In the genomic region with DNA sequence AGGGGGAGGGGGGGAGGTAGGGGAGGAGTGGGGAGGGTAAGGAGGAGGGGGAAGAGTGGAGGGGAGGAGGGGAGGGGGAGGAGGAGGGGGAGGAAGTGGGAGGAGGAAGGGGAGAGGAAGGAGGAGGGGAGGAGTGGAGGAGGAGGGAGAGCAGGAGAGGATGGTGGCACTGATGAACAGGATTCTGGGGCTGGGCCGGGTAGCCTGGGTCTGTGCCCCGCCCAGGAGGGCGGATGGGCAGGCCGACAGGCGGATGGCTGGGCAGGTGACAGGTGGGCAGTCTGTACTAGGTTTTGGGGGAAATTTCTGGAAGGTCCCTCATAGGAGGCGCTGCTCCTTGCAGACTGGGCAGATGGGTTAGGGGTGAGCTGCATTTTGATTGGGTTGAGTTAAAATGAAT, we compare ENCODE assay signal across 21 cellular contexts.
DNase-seq lines count a peak whose midpoint lies in the region; ATAC-seq, FAIRE-seq and TF ChIP-seq lines count a peak whose summit lies in the region.
"Had no signal": no experiment of that assay in that cellular context is flagged by ENCODE, and none has a peak within 500 bp of the region (broad histone marks: within the 10 kb centered on the region; RNA-seq: fewer than 3 reads in every experiment).

No MANE protein-coding gene starts in this region.

- RAD21 ChIA-PET in HCT116 (lab: Charles Lee; ENCODE audit: low non-redundant PET in 1 of 2, low total read pairs in 2 of 2, uncharacterized antibody in 2 of 2, unreplicated experiment in 2 of 2), result no interaction called here

- no TSS peak for BruUV-seq in HCT116 (replicated peaks; lab: Mats Ljungman, UMichigan)

- CTCF ChIA-PET in HCT116 (lab: Charles Lee), result no interaction called here

- H3K36me3 ChIP-seq in BLaER1 treated with 17β-estradiol and CSF1 and Interleukin-3, amounts not matched to agents 10 nM and 100 nM, result peaks cover 0 to 3% (median 0%) of the 10 kb centered on the region in 11 experiments; a peak in 1 of 22 replicates
- H3K36me3 ChIP-seq in HCT116 (ENCODE audit: control insufficient read depth in 1 of 2, insufficient read depth in 2 of 2, low read length in 2 of 2) (no peaks in the 10 kb centered on the region), kidney (ENCODE audit: control insufficient read depth in 1 of 2, insufficient read depth in 2 of 2, low read length in 2 of 2) (no peaks in the 10 kb centered on the region), spleen (no peaks in the 10 kb centered on the region)
- H3K36me3 ChIP-seq: HAP-1 had no signal

- no peaks in the 10 kb centered on the region for H3K9me2 ChIP-seq in HCT116 (ENCODE audit: insufficient read depth)

- POLR2A ChIA-PET in HCT116 (lab: Charles Lee), result no interaction called here

- 0 out of 2 replicates have a peak, but pooled peaks have one; percentile 31 for ATAC-seq in HCT116
- ATAC-seq: A549 had no signal

- FAIRE-seq in kidney (lab: Jason Lieb, UNC), result no peak
- FAIRE-seq: A549, G401.6, GM12891, HepG2, HTR-8/SVneo had no signal

- peaks cover 17 to 23% (median 20%) of the 10 kb centered on the region in 11 experiments for H3K9me3 ChIP-seq in BLaER1 treated with 17β-estradiol and CSF1 and Interleukin-3, amounts not matched to agents 10 nM and 100 nM (replicated peaks in 1 of 11)
- no peaks in the 10 kb centered on the region for H3K9me3 ChIP-seq in HCT116 (ENCODE audit: control insufficient read depth in 1 of 2, insufficient read depth in 1 of 2, low read depth in 1 of 2, low read length in 2 of 2)
- H3K9me3 ChIP-seq in kidney (ENCODE audit: control insufficient read depth in 1 of 2, low read length in 2 of 2), result peaks cover 0 to 17% of the 10 kb centered on the region in 2 donors
- peaks cover 0 to 23% (median 20%) of the 10 kb centered on the region in 8 donors for H3K9me3 ChIP-seq in spleen
- H3K9me3 ChIP-seq: A549, HAP-1 had no signal

- DNase-seq in HCT116 (ENCODE audit: low read depth, low spot score) (no peak), kidney (peak; percentile 36), spleen (peak; percentile 46), substantia nigra (lab: John Stamatoyannopoulos, UW) (no peak), DMS 273 treated with DMSO at 0.1 percent for 48 hours (lab: John Stamatoyannopoulos, UW) (no peak), AML-193 (lab: John Stamatoyannopoulos, UW) (no peak)
- DNase-seq in activated naive CD4-positive, alpha-beta T cell (lab: John Stamatoyannopoulos, UW), result no peak
- DNase-seq: C1 segment of cervical spinal cord; CD4-positive, alpha-beta memory T cell; DMS153; DMS79 treated with DMSO at 0.1 percent for 48 hours; EL; GM23248; HFFc6 had no signal

- no peaks in the 10 kb centered on the region; a peak in 2 of 22 replicates for H4K20me1 ChIP-seq in BLaER1 treated with 17β-estradiol and CSF1 and Interleukin-3, amounts not matched to agents 10 nM and 100 nM
- no peaks in the 10 kb centered on the region for H4K20me1 ChIP-seq in HCT116 (ENCODE audit: insufficient read depth)

- no peak for TF ChIP-seq CTCF in HCT116 (IDR thresholded peaks at IDR 0.05 in 2 of 3, conservative IDR thresholded peaks at IDR 0.05 in 1 of 3; ENCODE audit: borderline replicate concordance in 1 of 3, insufficient read depth in 1 of 3, low read depth in 2 of 3, low read length in 2 of 3)
- TF ChIP-seq CTCF in kidney (IDR thresholded peaks at IDR 0.05; ENCODE audit: borderline replicate concordance, extremely low read depth, insufficient read depth), result no peak
- TF ChIP-seq CTCF in spleen (IDR thresholded peaks at IDR 0.05 in 8 of 11, conservative IDR thresholded peaks at IDR 0.05 in 3 of 11), result no peak

- H3K27ac ChIP-seq in BLaER1 treated with 17β-estradiol and CSF1 and Interleukin-3, amounts not matched to agents 10 nM and 100 nM, result no peak overlapping the region
- H3K27ac ChIP-seq in HCT116 (ENCODE audit: low read depth, low read length), result no peak overlapping the region
- H3K27ac ChIP-seq in kidney (ENCODE audit: low read depth in 2 of 2, low read length in 2 of 2), result no peak overlapping the region
- no peak overlapping the region for H3K27ac ChIP-seq in spleen
- H3K27ac ChIP-seq in substantia nigra (ENCODE audit: low read depth, low read length, poor library complexity, severe bottlenecking), result no peak overlapping the region
- H3K27ac ChIP-seq: A549, GM23248 had no signal

- H3K4me3 ChIP-seq in BLaER1 treated with 17β-estradiol and CSF1 and Interleukin-3, amounts not matched to agents 10 nM and 100 nM, result no peak overlapping the region
- H3K4me3 ChIP-seq in HCT116 (replicated peaks in 1 of 2; ENCODE audit: low read depth in 1 of 2, low read length in 2 of 2) (no peak overlapping the region), kidney (ENCODE audit: low read length in 2 of 2) (no peak overlapping the region), spleen (no peak overlapping the region)
- H3K4me3 ChIP-seq: A549, GM23248, HAP-1 had no signal

- H3K79me2 ChIP-seq in HCT116 (ENCODE audit: insufficient read depth, low read length), result no peaks in the 10 kb centered on the region

- H2AFZ ChIP-seq in HCT116 (ENCODE audit: low read depth, low read length, poor library complexity, severe bottlenecking), result no peak overlapping the region
- H2AFZ ChIP-seq: GM23248 had no signal

- WGBS in spleen, 5 donors, result 58 to 80% (median 74%) methylated on average over 6 of the region's 6 CpGs

- H3K9ac ChIP-seq in BLaER1 treated with 17β-estradiol and CSF1 and Interleukin-3, amounts not matched to agents 10 nM and 100 nM, result no peak overlapping the region
- no peak overlapping the region for H3K9ac ChIP-seq in HCT116 (ENCODE audit: low read length)
- no peak overlapping the region for H3K9ac ChIP-seq in kidney (ENCODE audit: low read length in 2 of 2)
- H3K9ac ChIP-seq: GM23248 had no signal

- peaks cover 0 to 14% (median 9%) of the 10 kb centered on the region in 11 experiments; a peak in 8 of 22 replicates for H3K27me3 ChIP-seq in BLaER1 treated with 17β-estradiol and CSF1 and Interleukin-3, amounts not matched to agents 10 nM and 100 nM
- H3K27me3 ChIP-seq in HCT116 (ENCODE audit: insufficient read depth, low read length) (peaks cover 33% of the 10 kb centered on the region), spleen (replicated peaks in 1 of 7) (peaks cover 0 to 75% (median 20%) of the 10 kb centered on the region in 7 donors)

- TF ChIP-seq RAD21 in HCT116 (IDR thresholded peaks at IDR 0.05; ENCODE audit: low read depth), result no peak

- peaks cover 23 to 62% (median 57%) of the 10 kb centered on the region in 10 experiments for H3K4me1 ChIP-seq in BLaER1 treated with 17β-estradiol and CSF1 and Interleukin-3, amounts not matched to agents 10 nM and 100 nM
- H3K4me1 ChIP-seq in HCT116 (ENCODE audit: control insufficient read depth in 1 of 2, insufficient read depth in 2 of 2, low read length in 2 of 2), result no peaks in the 10 kb centered on the region
- H3K4me1 ChIP-seq in kidney (ENCODE audit: control insufficient read depth in 1 of 2, insufficient read depth in 1 of 2, low read depth in 1 of 2, low read length in 2 of 2), result peaks cover 0 to 2% of the 10 kb centered on the region in 2 donors
- H3K4me1 ChIP-seq in spleen, result no peaks in the 10 kb centered on the region
- H3K4me1 ChIP-seq: A549, HAP-1 had no signal

- TF ChIP-seq POLR2A in HCT116 (IDR thresholded peaks at IDR 0.05; ENCODE audit: borderline replicate concordance, extremely low read depth, insufficient read depth, insufficient read length) (no peak), spleen (IDR thresholded peaks at IDR 0.05) (no peak)

- peak overlapping the region in 7 of 11 experiments; percentile 32 to 54 (median 45); a peak in 5 of 22 replicates for H3K4me2 ChIP-seq in BLaER1 treated with 17β-estradiol and CSF1 and Interleukin-3, amounts not matched to agents 10 nM and 100 nM
- H3K4me2 ChIP-seq in HCT116 (ENCODE audit: low read length), result no peak overlapping the region
- H3K4me2 ChIP-seq: A549 had no signal

- intact Hi-C loops in HCT116 (cut with micrococcal nuclease), result no loop called here
- intact Hi-C loops in kidney (cut with DNase I), result no loop called here
- intact Hi-C loops in spleen (cut with DNase I; ENCODE audit: low total_unique reads), result no loop called here

TF ChIP-seq in HCT116, 20 proteins besides CTCF, POLR2A, EP300 and RAD21 (continues in another document):
- TF ChIP-seq POLR2AphosphoS5 (IDR thresholded peaks at IDR 0.05; ENCODE audit: low read depth, low read length), result no peak
- TF ChIP-seq, protein P1, sequence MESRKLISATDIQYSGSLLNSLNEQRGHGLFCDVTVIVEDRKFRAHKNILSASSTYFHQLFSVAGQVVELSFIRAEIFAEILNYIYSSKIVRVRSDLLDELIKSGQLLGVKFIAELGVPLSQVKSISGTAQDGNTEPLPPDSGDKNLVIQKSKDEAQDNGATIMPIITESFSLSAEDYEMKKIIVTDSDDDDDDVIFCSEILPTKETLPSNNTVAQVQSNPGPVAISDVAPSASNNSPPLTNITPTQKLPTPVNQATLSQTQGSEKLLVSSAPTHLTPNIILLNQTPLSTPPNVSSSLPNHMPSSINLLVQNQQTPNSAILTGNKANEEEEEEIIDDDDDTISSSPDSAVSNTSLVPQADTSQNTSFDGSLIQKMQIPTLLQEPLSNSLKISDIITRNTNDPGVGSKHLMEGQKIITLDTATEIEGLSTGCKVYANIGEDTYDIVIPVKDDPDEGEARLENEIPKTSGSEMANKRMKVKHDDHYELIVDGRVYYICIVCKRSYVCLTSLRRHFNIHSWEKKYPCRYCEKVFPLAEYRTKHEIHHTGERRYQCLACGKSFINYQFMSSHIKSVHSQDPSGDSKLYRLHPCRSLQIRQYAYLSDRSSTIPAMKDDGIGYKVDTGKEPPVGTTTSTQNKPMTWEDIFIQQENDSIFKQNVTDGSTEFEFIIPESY (IDR thresholded peaks at IDR 0.05; ENCODE audit: extremely low read depth, insufficient replicate concordance, low read length), result no peak
- no peak for TF ChIP-seq EGR1 (IDR thresholded peaks at IDR 0.05; ENCODE audit: low read depth)
- no peak for TF ChIP-seq FOSL1 (IDR thresholded peaks at IDR 0.05; ENCODE audit: low read depth)

Comparison
In these comparisons a context has a peak if more than half of its experiments do, and no peak if none do; other contexts are left out.
1. DNase-seq: peak in kidney (single experiment) and spleen (single experiment); none in HCT116 (single experiment), substantia nigra (0 of 49), DMS 273 treated with DMSO at 0.1 percent for 48 hours (single experiment), AML-193 (0 of 2) and activated naive CD4-positive, alpha-beta T cell (0 of 4).